Comparison of ENCODE assay signal across 8 cellular contexts in the genomic region with DNA sequence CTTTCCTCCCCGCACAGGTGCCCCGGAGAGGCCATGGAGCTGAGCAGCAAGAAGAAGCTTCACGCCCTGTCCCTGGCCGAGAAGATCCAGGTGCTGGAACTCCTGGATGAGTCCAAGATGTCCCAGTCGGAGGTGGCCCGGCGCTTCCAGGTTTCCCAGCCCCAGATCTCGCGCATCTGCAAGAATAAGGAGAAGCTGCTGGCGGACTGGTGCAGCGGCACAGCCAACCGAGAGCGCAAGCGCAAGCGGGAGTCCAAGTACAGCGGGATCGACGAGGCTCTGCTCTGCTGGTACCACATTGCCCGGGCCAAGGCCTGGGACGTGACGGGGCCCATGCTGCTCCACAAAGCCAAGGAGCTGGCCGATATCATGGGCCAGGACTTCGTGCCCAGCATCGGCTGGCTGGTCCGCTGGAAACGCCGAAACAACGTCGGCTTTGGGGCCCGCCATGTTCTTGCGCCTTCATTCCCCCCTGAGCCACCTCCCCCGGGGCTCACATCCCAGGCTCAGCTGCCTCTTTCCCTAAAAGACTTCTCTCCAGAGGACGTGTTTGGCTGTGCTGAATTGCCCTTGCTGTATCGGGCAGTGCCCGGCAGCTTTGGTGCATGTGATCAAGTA. TPM values are rescaled to one million over a fixed set of nuclear protein-coding genes. Genes with fewer than 3 reads are reported as not detected.
DNase-seq lines count a peak whose midpoint lies in the region; ATAC-seq lines count a peak whose summit lies in the region.

No MANE protein-coding gene starts in this region.

- H3K9me3 Mint-ChIP-seq in effector memory CD8-positive, alpha-beta T cell, result no peaks in the 10 kb centered on the region
- no peaks in the 10 kb centered on the region for H3K9me3 Mint-ChIP-seq in naive B cell

- H3K27me3 Mint-ChIP-seq in effector memory CD8-positive, alpha-beta T cell, result no peaks in the 10 kb centered on the region
- H3K27me3 Mint-ChIP-seq in naive B cell, result no peaks in the 10 kb centered on the region

- peak; percentile 79 for DNase-seq in AG08396 (ENCODE audit: low spot score)
- DNase-seq in NCI-H510A (lab: John Stamatoyannopoulos, UW), result peak; percentile 63
- DNase-seq in effector memory CD8-positive, alpha-beta T cell, result peak in 1 of 3 experiments; percentile 12
- DNase-seq in naive B cell, result no peak
- no peak for DNase-seq in stimulated activated naive CD4-positive, alpha-beta T cell (lab: John Stamatoyannopoulos, UW)
- DNase-seq in NCI-H146 (lab: John Stamatoyannopoulos, UW), result no peak
- no peak for DNase-seq in germinal center (ENCODE audit: low spot score)

- peaks cover 12 to 14% of the 10 kb centered on the region in 2 donors for H3K4me1 Mint-ChIP-seq in effector memory CD8-positive, alpha-beta T cell (ENCODE audit: low read depth in 2 of 2)
- H3K4me1 Mint-ChIP-seq in naive B cell, result peaks cover 18 to 25% (median 24%) of the 10 kb centered on the region in 3 donors

- peaks cover 46% of the 10 kb centered on the region for H3K36me3 Mint-ChIP-seq in effector memory CD8-positive, alpha-beta T cell (ENCODE audit: insufficient read depth)
- H3K36me3 Mint-ChIP-seq in naive B cell, result peaks cover 0 to 9% of the 10 kb centered on the region in 2 donors

- ATAC-seq in effector memory CD8-positive, alpha-beta T cell (replicated peaks), result no peak
- ATAC-seq in naive B cell (ENCODE audit: low read depth in 2 of 2), result no peak
- no peak for ATAC-seq in HG02588 (IDR thresholded peaks at IDR 0.05; ENCODE audit: unreplicated experiment)

- H3K4me3 Mint-ChIP-seq in effector memory CD8-positive, alpha-beta T cell, result peak overlapping the region; percentile 83 to 88
- peak overlapping the region; percentile 82 to 96 (median 90) for H3K4me3 Mint-ChIP-seq in naive B cell

- peak overlapping the region in 1 of 2 donors; percentile 13 for H3K27ac Mint-ChIP-seq in effector memory CD8-positive, alpha-beta T cell
- peak overlapping the region in 4 of 6 donors; percentile 63 to 89 (median 70) for H3K27ac Mint-ChIP-seq in naive B cell

RNA-seq across cellular contexts. Expression of gene TIGD3, which starts 1.3 kb away (rescaled TPM):
- polyA plus RNA-seq in naive B cell (ENCODE audit: low read depth in 6 of 6), result 1 to 10 TPM; 1.5 to 3.3 (median 1.8) TPM

RNA-seq across cellular contexts. Expression of gene DPF2, which starts 22.2 kb away (rescaled TPM):
- polyA plus RNA-seq in naive B cell (ENCODE audit: low read depth in 6 of 6), result 100 to 1,000 TPM in 1 of 6 donors, 10 to 100 TPM in 5; 68.1 to 104 (median 91.9) TPM

RNA-seq across cellular contexts. Expression of gene SLC25A45, which starts 26.6 kb away (rescaled TPM):
- 10 to 100 TPM; 10.2 to 35.1 (median 16.2) TPM for polyA plus RNA-seq in naive B cell (ENCODE audit: low read depth in 6 of 6)

RNA-seq across cellular contexts. Expression of gene FRMD8, which starts 30.6 kb away (rescaled TPM):
- 10 to 100 TPM; 45.3 to 64.6 (median 53.8) TPM for polyA plus RNA-seq in naive B cell (ENCODE audit: low read depth in 6 of 6)

RNA-seq across cellular contexts. Expression of gene CDC42EP2, which starts 41.2 kb away (rescaled TPM):
- under 1 TPM in 1 of 6 donors, not detected in 5; 0.88 TPM for polyA plus RNA-seq in naive B cell (ENCODE audit: low read depth in 6 of 6)

Comparison
In these comparisons a context has a peak if more than half of its experiments do, and no peak if none do; other contexts are left out.
1. DNase-seq: peak in AG08396 (single experiment) and NCI-H510A (single experiment); none in naive B cell (single experiment), stimulated activated naive CD4-positive, alpha-beta T cell (0 of 6), NCI-H146 (single experiment) and germinal center (single experiment).